8 cellular contexts compared by ENCODE assay signal in the genomic region with DNA sequence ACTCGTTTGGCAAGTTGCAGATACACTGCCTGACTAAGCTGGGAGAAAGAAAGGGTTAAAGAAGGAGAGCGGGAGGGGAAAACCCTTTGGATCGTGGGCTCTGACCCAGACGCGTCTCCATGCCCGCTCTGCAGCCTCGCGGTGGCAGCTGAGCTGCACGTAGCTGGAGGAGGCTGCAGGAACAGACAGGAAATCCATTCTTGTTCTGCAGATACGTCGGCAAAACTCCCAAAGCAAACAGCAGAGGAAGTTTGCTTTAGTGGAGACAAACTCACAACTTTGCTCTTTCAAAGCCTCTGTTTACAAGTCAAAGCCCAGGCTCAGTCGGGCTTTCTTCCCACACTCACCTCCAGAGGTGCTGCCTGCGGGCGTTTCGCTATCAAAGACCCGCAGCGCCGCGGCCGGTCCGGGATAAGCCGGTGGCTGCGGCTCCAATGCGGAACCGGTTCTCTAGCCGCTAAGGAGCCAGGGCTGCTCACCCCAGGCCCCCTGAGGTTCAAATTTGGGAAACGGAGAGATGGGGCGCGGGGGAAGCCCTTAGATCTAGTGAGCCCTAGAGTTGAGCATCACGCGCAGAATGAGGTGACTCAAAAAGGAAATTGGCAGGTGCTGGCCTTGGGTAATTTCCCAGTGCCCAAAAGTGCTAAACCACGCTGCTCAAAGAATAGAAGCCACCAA.
DNase-seq lines count a peak whose midpoint lies in the region; ATAC-seq and TF ChIP-seq lines count a peak whose summit lies in the region.

No MANE protein-coding gene starts in this region.

- peak; percentile 87 for ATAC-seq in GM23338

- no peaks in the 10 kb centered on the region for H4K20me1 ChIP-seq in GM23338 (replicated peaks; ENCODE audit: insufficient read depth)

- H3K9me3 Mint-ChIP-seq in GM23338 = no peaks in the 10 kb centered on the region

- H3K27ac ChIP-seq in GM23338 (ENCODE audit: low read depth) = no peak overlapping the region

- H3K9me2 ChIP-seq in GM23338 (ENCODE audit: insufficient read depth) = no peaks in the 10 kb centered on the region

- H3K27me3 ChIP-seq in GM23338 (ENCODE audit: insufficient read depth) (peaks cover 32% of the 10 kb centered on the region), adipocyte (replicated peaks; ENCODE audit: control insufficient read depth, insufficient read depth, low read length) (peaks cover 3% of the 10 kb centered on the region)

- peak; percentile 82 for DNase-seq in GM23338 (ENCODE audit: low spot score)
- DNase-seq in NB4 (ENCODE audit: low read depth) = peak; percentile 15
- DNase-seq in adipocyte (ENCODE audit: low read depth) = peak; percentile 39
- peak; percentile 48 for DNase-seq in iPS DF 19.7 (ENCODE audit: low read depth, low spot score)
- DNase-seq in retinal pigment epithelial cell (ENCODE audit: low read depth) = no peak
- no peak for DNase-seq in NCI-H82 treated with DMSO at 0.1 percent for 48 hours (lab: John Stamatoyannopoulos, UW; ENCODE audit: unreplicated experiment)
- DNase-seq in cortex of kidney (lab: John Stamatoyannopoulos, UW) = no peak

- H3K9me3 ChIP-seq in adipocyte (ENCODE audit: control insufficient read depth, low read length) = no peaks in the 10 kb centered on the region

- peaks cover 30% of the 10 kb centered on the region for H3K27me3 Mint-ChIP-seq in GM23338 (ENCODE audit: insufficient read depth, low read depth, poor library complexity)

- peak overlapping the region; percentile 92 for H2AFZ ChIP-seq in GM23338

- peak overlapping the region; percentile 83 for H3K4me2 ChIP-seq in GM23338

- H3K36me3 ChIP-seq in GM23338 (ENCODE audit: insufficient read depth) (no peaks in the 10 kb centered on the region), adipocyte (ENCODE audit: control insufficient read depth, insufficient read depth, low read length, severe bottlenecking) (no peaks in the 10 kb centered on the region)

- H3K4me1 ChIP-seq in GM23338 (ENCODE audit: insufficient read depth) (peaks cover 53% of the 10 kb centered on the region), adipocyte (ENCODE audit: control insufficient read depth, insufficient read depth, low read length) (peaks cover 17% of the 10 kb centered on the region)

- H3K36me3 Mint-ChIP-seq in GM23338 (ENCODE audit: low read depth) = no peaks in the 10 kb centered on the region

- no peak overlapping the region for H3K27ac Mint-ChIP-seq in GM23338

- no peak for TF ChIP-seq POLR2A in NB4 (IDR thresholded peaks at IDR 0.05; ENCODE audit: extremely low read depth, insufficient read length)

- peaks cover 11% of the 10 kb centered on the region for H3F3A ChIP-seq in GM23338 (replicated peaks; ENCODE audit: low read depth)

- H3K4me3 Mint-ChIP-seq in GM23338 = peak overlapping the region; percentile 68

- peak overlapping the region; percentile 20 for H3K9ac ChIP-seq in adipocyte (ENCODE audit: low read length)

- H3K79me2 ChIP-seq in GM23338 (replicated peaks; ENCODE audit: insufficient read depth) = no peaks in the 10 kb centered on the region

- peaks cover 52% of the 10 kb centered on the region for H3K4me1 Mint-ChIP-seq in GM23338

- peak overlapping the region; percentile 19 for H3K4me3 ChIP-seq in GM12875 (ENCODE audit: low read depth, low read length)
- peak overlapping the region; percentile 61 for H3K4me3 ChIP-seq in GM23338
- H3K4me3 ChIP-seq in NB4 (ENCODE audit: low read depth, low read length) = peak overlapping the region; percentile 3
- H3K4me3 ChIP-seq in adipocyte (ENCODE audit: low read length) = peak overlapping the region; percentile 81
- H3K4me3 ChIP-seq in retinal pigment epithelial cell (ENCODE audit: low read length) = peak overlapping the region; percentile 50

- TF ChIP-seq CTCF in GM12875 (IDR thresholded peaks at IDR 0.05; ENCODE audit: borderline replicate concordance, insufficient read depth, low read depth, low read length) (no peak), GM23338 (conservative IDR thresholded peaks at IDR 0.05; ENCODE audit: low read depth in 2 of 2) (peak in 1 of 2 experiments; percentile 24; a peak in 2 of 4 replicates), NB4 (IDR thresholded peaks at IDR 0.05; ENCODE audit: low read depth, low read length) (no peak), retinal pigment epithelial cell (conservative IDR thresholded peaks at IDR 0.05; ENCODE audit: low read depth, low read length) (peak; percentile 9)

TF ChIP-seq in GM23338, 12 proteins besides CTCF, POLR2A, EP300 and RAD21:
- no peak for TF ChIP-seq JUNB (IDR thresholded peaks at IDR 0.05; ENCODE audit: unreplicated experiment)
- TF ChIP-seq, protein P1, sequence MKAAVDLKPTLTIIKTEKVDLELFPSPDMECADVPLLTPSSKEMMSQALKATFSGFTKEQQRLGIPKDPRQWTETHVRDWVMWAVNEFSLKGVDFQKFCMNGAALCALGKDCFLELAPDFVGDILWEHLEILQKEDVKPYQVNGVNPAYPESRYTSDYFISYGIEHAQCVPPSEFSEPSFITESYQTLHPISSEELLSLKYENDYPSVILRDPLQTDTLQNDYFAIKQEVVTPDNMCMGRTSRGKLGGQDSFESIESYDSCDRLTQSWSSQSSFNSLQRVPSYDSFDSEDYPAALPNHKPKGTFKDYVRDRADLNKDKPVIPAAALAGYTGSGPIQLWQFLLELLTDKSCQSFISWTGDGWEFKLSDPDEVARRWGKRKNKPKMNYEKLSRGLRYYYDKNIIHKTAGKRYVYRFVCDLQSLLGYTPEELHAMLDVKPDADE (IDR thresholded peaks at IDR 0.05) = 0 out of 2 replicates have a peak, but pooled peaks have one; percentile 12

Comparison
In these comparisons a context has a peak if more than half of its experiments do, and no peak if none do; other contexts are left out.
1. H3K4me3 ChIP-seq: peak in every context shown above with its lines; median percentile 81 in adipocyte; 61 in GM23338; 50 in retinal pigment epithelial cell; 19 in GM12875; 3 in NB4.
2. DNase-seq: peak in GM23338 (single experiment), NB4 (single experiment), adipocyte (single experiment) and iPS DF 19.7 (single experiment); none in retinal pigment epithelial cell (single experiment), NCI-H82 treated with DMSO at 0.1 percent for 48 hours (single experiment) and cortex of kidney (single experiment).